19 cellular contexts compared by ENCODE assay signal in genomic region chr17:79003661-79004411, GRCh38. TPM values are rescaled to one million over a fixed set of nuclear protein-coding genes. Genes with fewer than 3 reads are reported as not detected.
DNase-seq lines count a peak whose midpoint lies in the region; ATAC-seq and TF ChIP-seq lines count a peak whose summit lies in the region.
"Had no signal": no experiment of that assay in that cellular context is flagged by ENCODE, and none has a peak within 500 bp of the region (broad histone marks: within the 10 kb centered on the region; RNA-seq: fewer than 3 reads in every experiment).

No MANE protein-coding gene starts in this region.

- WGBS in mammary epithelial cell (ENCODE audit: low coverage, missing lambda C conversion rate) = 67% methylated on average over 3 of the region's 3 CpGs
- 81% methylated on average over 3 of the region's 3 CpGs; no CpG with 5 or more reads in 1 of the 2 donors for WGBS in transverse colon (ENCODE audit: low coverage in 1 of 2), 2 donors

- in situ Hi-C loops in mammary epithelial cell (cut with MboI; ENCODE audit: low sequenced_read_pairs in 2 of 2) (no loop called here), transverse colon (cut with MboI; ENCODE audit: low pct_ligation_motif_present in 1 of 4, low pct_unique_long_range_greater_than_20kb in 1 of 4, low sequenced_read_pairs in 3 of 4) (no loop called here)

- no peak overlapping the region for H3K4me3 Mint-ChIP-seq in MCF 10A (ENCODE audit: unreplicated experiment)
- no peak overlapping the region for H3K4me3 Mint-ChIP-seq in mesothelial cell of epicardium
- H3K4me3 Mint-ChIP-seq: stimulated activated naive CD8-positive, alpha-beta T cell treated with anti-CD3 and anti-CD28 coated beads, Interleukin-15, Interleukin-2, amounts not matched to agents 100 ng/mL and 50 ng/mL, for 24 hours had no signal

- H3K27me3 Mint-ChIP-seq in MCF 10A (ENCODE audit: insufficient read depth, unreplicated experiment) = no peaks in the 10 kb centered on the region
- H3K27me3 Mint-ChIP-seq in mesothelial cell of epicardium (ENCODE audit: low read depth) = no peaks in the 10 kb centered on the region
- H3K27me3 Mint-ChIP-seq: stimulated activated naive CD8-positive, alpha-beta T cell treated with anti-CD3 and anti-CD28 coated beads, Interleukin-15, Interleukin-2, amounts not matched to agents 100 ng/mL and 50 ng/mL, for 24 hours had no signal

- H3K4me3 ChIP-seq in mammary epithelial cell (replicated peaks in 1 of 3; ENCODE audit: insufficient read depth in 1 of 3, low read depth in 2 of 3, low read length in 3 of 3) = no peak overlapping the region
- peak overlapping the region in 2 of 4 donors; percentile 0 to 33 for H3K4me3 ChIP-seq in transverse colon
- H3K4me3 ChIP-seq: GM23248, left lung, SK-N-MC, spleen, vagina had no signal

- POLR2A ChIA-PET in MCF 10A (lab: Yijun Ruan, JAX) = no interaction called here

- H3K36me3 ChIP-seq in mammary epithelial cell (ENCODE audit: insufficient read depth, low read length) (peaks cover 3% of the 10 kb centered on the region), transverse colon (no peaks in the 10 kb centered on the region)

- no peak overlapping the region for H2AFZ ChIP-seq in mammary epithelial cell (ENCODE audit: low read depth, low read length)
- H2AFZ ChIP-seq: GM23248 had no signal

- no peak for TF ChIP-seq CTCF in MCF 10A (IDR thresholded peaks at IDR 0.05; ENCODE audit: unreplicated experiment)
- TF ChIP-seq CTCF in mammary epithelial cell (conservative IDR thresholded peaks at IDR 0.05 in 1 of 2, IDR thresholded peaks at IDR 0.05 in 1 of 2; ENCODE audit: extremely low read depth in 1 of 2, insufficient read depth in 1 of 2, low read depth in 1 of 2, low read length in 2 of 2) = no peak
- no peak for TF ChIP-seq CTCF in VCaP (conservative IDR thresholded peaks at IDR 0.05)
- no peak for TF ChIP-seq CTCF in mesothelial cell of epicardium (IDR thresholded peaks at IDR 0.05; ENCODE audit: unreplicated experiment)
- TF ChIP-seq CTCF in transverse colon (IDR thresholded peaks at IDR 0.05) = no peak

- H3K4me1 ChIP-seq in mammary epithelial cell (ENCODE audit: insufficient read depth, low read length) = peaks cover 21% of the 10 kb centered on the region
- H3K4me1 ChIP-seq in transverse colon = peaks cover 26 to 82% (median 71%) of the 10 kb centered on the region in 4 donors

- peaks cover 1% of the 10 kb centered on the region for H4K20me1 ChIP-seq in mammary epithelial cell (ENCODE audit: insufficient read depth, low read length)

- H3K9me3 ChIP-seq in mammary epithelial cell (replicated peaks; ENCODE audit: insufficient read depth, low read length) (no peaks in the 10 kb centered on the region), transverse colon (no peaks in the 10 kb centered on the region)
- H3K9me3 ChIP-seq: left lung, spleen, vagina had no signal

- no TSS peak for BruUV-seq in MCF 10A (replicated peaks; lab: Mats Ljungman, UMichigan)
- no TSS peak for BruUV-seq in mammary epithelial cell (replicated peaks; lab: Mats Ljungman, UMichigan)

- H3K27ac Mint-ChIP-seq in MCF 10A (ENCODE audit: low read depth, unreplicated experiment) = peak overlapping the region; percentile 77
- H3K27ac Mint-ChIP-seq in mesothelial cell of epicardium = peak overlapping the region; percentile 66
- H3K27ac Mint-ChIP-seq: stimulated activated naive CD8-positive, alpha-beta T cell treated with anti-CD3 and anti-CD28 coated beads, Interleukin-15, Interleukin-2, amounts not matched to agents 100 ng/mL and 50 ng/mL, for 24 hours had no signal

- ATAC-seq in HG02981 (IDR thresholded peaks at IDR 0.05; ENCODE audit: unreplicated experiment) (no peak), GM21723 (IDR thresholded peaks at IDR 0.05; ENCODE audit: unreplicated experiment) (no peak)
- ATAC-seq: left lung had no signal

- no peak overlapping the region for H3K4me2 ChIP-seq in mammary epithelial cell (ENCODE audit: insufficient read depth, low read depth, low read length)

- H3K9me3 Mint-ChIP-seq in MCF 10A (ENCODE audit: unreplicated experiment) (no peaks in the 10 kb centered on the region), mesothelial cell of epicardium (no peaks in the 10 kb centered on the region)
- H3K9me3 Mint-ChIP-seq: stimulated activated naive CD8-positive, alpha-beta T cell treated with anti-CD3 and anti-CD28 coated beads, Interleukin-15, Interleukin-2, amounts not matched to agents 100 ng/mL and 50 ng/mL, for 24 hours had no signal

- H3K27ac ChIP-seq in mammary epithelial cell (ENCODE audit: insufficient read depth, low read depth, low read length) (no peak overlapping the region), VCaP (peak overlapping the region; percentile 90), transverse colon (peak overlapping the region in 3 of 4 donors; percentile 81 to 89 (median 83))
- H3K27ac ChIP-seq: GM23248, left lung, SK-N-MC, spleen, vagina had no signal

- CTCF ChIA-PET in MCF 10A (lab: Yijun Ruan, JAX) (interaction anchor here (0.6 to 1.0 kb wide), 2 partner anchors 57 to 84 kb away, joined by 4 to 5 read pairs; no protein-coding TSS in a partner anchor), mammary epithelial cell (lab: Charles Lee; ENCODE audit: low non-redundant PET) (no interaction called here)

- peaks cover 93% of the 10 kb centered on the region for H3K79me2 ChIP-seq in mammary epithelial cell (ENCODE audit: insufficient read depth, low read length)

- DNase-seq in MCF 10A (ENCODE audit: unreplicated experiment) (no peak), mammary epithelial cell (no peak), mesothelial cell of epicardium (ENCODE audit: low spot score in 2 of 2, unreplicated experiment in 2 of 2) (no peak), transverse colon (peak; percentile 31), NCI-H1930 (lab: John Stamatoyannopoulos, UW) (no peak)
- DNase-seq: activated CD4-positive, alpha-beta T cell treated with anti-CD3 and anti-CD28 coated beads, Interleukin-2, amount 50 U/mL, for 1 hour; amygdala; cerebellar nuclear complex; COR-L47; GM23248; left lung; NCI-H510A; spleen had no signal

- peaks cover 14% of the 10 kb centered on the region for H3K36me3 Mint-ChIP-seq in MCF 10A (ENCODE audit: insufficient read depth, unreplicated experiment)
- peaks cover 8% of the 10 kb centered on the region for H3K36me3 Mint-ChIP-seq in mesothelial cell of epicardium

- no peak for TF ChIP-seq POLR2A in transverse colon (IDR thresholded peaks at IDR 0.05)

- intact Hi-C loops in MCF 10A (cut with micrococcal nuclease) = no loop called here
- intact Hi-C loops in mammary epithelial cell (cut with micrococcal nuclease) = no loop called here
- intact Hi-C loops in transverse colon (cut with DNase I; ENCODE audit: low total_unique reads) = no loop called here

- TF ChIP-seq EP300 in transverse colon (IDR thresholded peaks at IDR 0.05; ENCODE audit: low read depth) = no peak

- no peak overlapping the region for H3K9ac ChIP-seq in mammary epithelial cell (ENCODE audit: insufficient read depth, low read length)
- H3K9ac ChIP-seq: GM23248 had no signal

- H3K27me3 ChIP-seq in mammary epithelial cell (ENCODE audit: insufficient read depth, low read length) = no peaks in the 10 kb centered on the region
- H3K27me3 ChIP-seq in transverse colon = no peaks in the 10 kb centered on the region
- H3K27me3 ChIP-seq: left lung, spleen, vagina had no signal

- dilution Hi-C loops in mammary epithelial cell (cut with HindIII; ENCODE audit: low sequenced_read_pairs) = no loop called here

- peaks cover 20% of the 10 kb centered on the region for H3K4me1 Mint-ChIP-seq in MCF 10A (ENCODE audit: insufficient read depth, unreplicated experiment)
- peaks cover 15% of the 10 kb centered on the region for H3K4me1 Mint-ChIP-seq in mesothelial cell of epicardium

RNA-seq across cellular contexts. Expression of gene CANT1, which starts 5.7 kb away (rescaled TPM):
- total RNA-seq in MCF 10A (2022) (62.5 and 65.1 TPM in 2 replicates), mammary epithelial cell (10 to 100 TPM; 54.5 to 86.5 TPM), mesothelial cell of epicardium (64.2 to 79.3 TPM (median 68.2 TPM) in 3 replicates), transverse colon (100 to 1,000 TPM in 3 of 4 donors, 10 to 100 TPM in 1; 89.4 to 231 (median 138) TPM)
- 61.6 TPM for polyA plus RNA-seq in mammary epithelial cell
- polyA minus RNA-seq in mammary epithelial cell = 59.7 TPM

RNA-seq across cellular contexts. Expression of gene C1QTNF1, which starts 20.1 kb away (rescaled TPM):
- total RNA-seq in MCF 10A (2022) = 3.0 and 3.3 TPM in 2 replicates
- 10 to 100 TPM; 13.2 to 22.0 TPM for total RNA-seq in mammary epithelial cell
- 10.4 TPM for polyA plus RNA-seq in mammary epithelial cell
- polyA minus RNA-seq in mammary epithelial cell = 10.4 TPM
- 21.9 to 22.1 TPM (median 22.1 TPM) in 3 replicates for total RNA-seq in mesothelial cell of epicardium
- 10 to 100 TPM in 2 of 4 donors, 1 to 10 TPM in 2; 5.4 to 35.5 (median 12.0) TPM for total RNA-seq in transverse colon

RNA-seq across cellular contexts. Expression of gene LGALS3BP, which starts 24.1 kb away (rescaled TPM):
- total RNA-seq in MCF 10A (2022) (56.7 and 58.0 TPM in 2 replicates), mammary epithelial cell (100 to 1,000 TPM; 173 to 221 TPM), mesothelial cell of epicardium (373 to 393 TPM (median 375 TPM) in 3 replicates), transverse colon (1,000 to 10,000 TPM in 2 of 4 donors, 100 to 1,000 TPM in 2; 796 to 1,440 (median 1,077) TPM)
- polyA plus RNA-seq in mammary epithelial cell = 109 TPM
- polyA minus RNA-seq in mammary epithelial cell = 167 TPM
